11 cellular contexts compared by ENCODE assay signal in genomic region chr4:15414601-15415091, GRCh38. TPM values are rescaled to one million over a fixed set of nuclear protein-coding genes. Genes with fewer than 3 reads are reported as not detected.
A peak's percentile ranks its signal among the peaks of the same experiment; 100 is the strongest.
DNase-seq lines count a peak whose midpoint lies in the region; ATAC-seq and TF ChIP-seq lines count a peak whose summit lies in the region.
"Had no signal": no experiment of that assay in that cellular context is flagged by ENCODE, and none has a peak within 500 bp of the region (broad histone marks: within the 10 kb centered on the region; RNA-seq: fewer than 3 reads in every experiment).

No MANE protein-coding gene starts in this region.

- no peaks in the 10 kb centered on the region for H3K36me3 Mint-ChIP-seq in naive B cell

- DNase-seq in Right ventricle myocardium inferior (ENCODE audit: missing footprints) (no peak), cardiac septum (ENCODE audit: low spot score) (no peak), dorsolateral prefrontal cortex (no peak), naive B cell (no peak), vagina (ENCODE audit: extremely low spot score in 2 of 2) (no peak), HK-2 (ENCODE audit: unreplicated experiment) (no peak), putamen (ENCODE audit: low spot score) (no peak), 8988T (no peak)
- DNase-seq: activated effector memory CD4-positive, alpha-beta T cell treated with Interleukin-2 at 50 U/mL for 16 hours; left colon had no signal

- ATAC-seq in Right ventricle myocardium inferior (peak; percentile 85), naive B cell (ENCODE audit: low read depth in 2 of 2) (no peak)
- ATAC-seq: K562, left colon had no signal

- H3K4me3 Mint-ChIP-seq in naive B cell: peak overlapping the region; percentile 51 to 84 (median 75)

- no peak for TF ChIP-seq POLR2A in vagina (IDR thresholded peaks at IDR 0.05)

- H3K9me3 Mint-ChIP-seq in naive B cell: peaks cover 0 to 5% (median 0%) of the 10 kb centered on the region in 7 donors

- H3K36me3 ChIP-seq in vagina: no peaks in the 10 kb centered on the region

- H3K27me3 Mint-ChIP-seq in naive B cell: no peaks in the 10 kb centered on the region

- no peaks in the 10 kb centered on the region for H3K9me3 ChIP-seq in vagina

- H3K4me3 ChIP-seq in dorsolateral prefrontal cortex: no peak overlapping the region
- H3K4me3 ChIP-seq in vagina: no peak overlapping the region
- H3K4me3 ChIP-seq: K562 had no signal

- intact Hi-C loops in Right ventricle myocardium inferior (cut with DNase I) (no loop called here), cardiac septum (cut with DNase I) (loop anchor here (5.0 kb wide), 3 partner anchors 37 to 182 kb away; no protein-coding TSS in a partner anchor), dorsolateral prefrontal cortex (cut with DNase I) (no loop called here), vagina (cut with DNase I) (no loop called here)

- TF ChIP-seq CTCF in dorsolateral prefrontal cortex (IDR thresholded peaks at IDR 0.05 in 54 of 56, conservative IDR thresholded peaks at IDR 0.05 in 2 of 56; ENCODE audit: low read depth in 1 of 56, partially characterized antibody in 56 of 56) (no peak), vagina (IDR thresholded peaks at IDR 0.05) (no peak)

- H3K27me3 ChIP-seq in dorsolateral prefrontal cortex: no peaks in the 10 kb centered on the region
- H3K27me3 ChIP-seq in vagina: no peaks in the 10 kb centered on the region

- H3K4me1 Mint-ChIP-seq in naive B cell: peaks cover 70 to 80% (median 72%) of the 10 kb centered on the region in 3 donors

- H3K27ac ChIP-seq in dorsolateral prefrontal cortex (peak overlapping the region in 40 of 59 donors; percentile 3 to 77 (median 35)), vagina (peak overlapping the region; percentile 76)

- H3K4me1 ChIP-seq in vagina: peaks cover 44% of the 10 kb centered on the region

- H3K27ac Mint-ChIP-seq in naive B cell: peak overlapping the region; percentile 71 to 92 (median 90)

RNA-seq across cellular contexts. Expression of gene C1QTNF7, which starts 13.2 kb away (rescaled TPM):
- total RNA-seq in Right ventricle myocardium inferior (1.7 TPM), cardiac septum (2.3 TPM), dorsolateral prefrontal cortex (1 to 10 TPM in 27 of 120 experiments, under 1 TPM in 89, not detected in 4; 0.11 to 3.1 (median 0.62) TPM), vagina (12.0 TPM)
- not detected for polyA plus RNA-seq in naive B cell (ENCODE audit: low read depth in 6 of 6)
- total RNA-seq: K562 had no signal
- polyA plus RNA-seq: K562 had no signal

RNA-seq across cellular contexts. Expression of gene CC2D2A, which starts 55.0 kb away (rescaled TPM):
- 8.6 TPM for total RNA-seq in Right ventricle myocardium inferior
- 9.0 TPM for total RNA-seq in cardiac septum
- total RNA-seq in dorsolateral prefrontal cortex: 10 to 100 TPM; 11.7 to 37.0 (median 21.3) TPM
- not detected for polyA plus RNA-seq in naive B cell (ENCODE audit: low read depth in 6 of 6)
- total RNA-seq in vagina: 33.1 TPM
